In genomic region chr14:92729632-92730358, GRCh38 we compare ENCODE assay signal across 9 cellular contexts. TPM values are rescaled to one million over a fixed set of nuclear protein-coding genes. Genes with fewer than 3 reads are reported as not detected.
DNase-seq lines count a peak whose midpoint lies in the region; ATAC-seq, FAIRE-seq and TF ChIP-seq lines count a peak whose summit lies in the region.
"Had no signal": no experiment of that assay in that cellular context is flagged by ENCODE, and none has a peak within 500 bp of the region (broad histone marks: within the 10 kb centered on the region; RNA-seq: fewer than 3 reads in every experiment).

No MANE protein-coding gene starts in this region.

- H3K27ac Mint-ChIP-seq in HFFc6 = no peak overlapping the region

- TF ChIP-seq EP300 in upper lobe of left lung (IDR thresholded peaks at IDR 0.05) (no peak), esophagus muscularis mucosa (IDR thresholded peaks at IDR 0.05) (no peak)

- peaks cover 25% of the 10 kb centered on the region for H3K36me3 Mint-ChIP-seq in HFFc6 (ENCODE audit: low read depth)

- H3K9me3 Mint-ChIP-seq in HFFc6 = no peaks in the 10 kb centered on the region

- no peak for FAIRE-seq in kidney (lab: Jason Lieb, UNC)

- H3K9ac ChIP-seq in kidney (ENCODE audit: low read length in 2 of 2) = no peak overlapping the region

- DNase-seq in HFFc6 (peak; percentile 62), NOMO-1 (lab: John Stamatoyannopoulos, UW; ENCODE audit: unreplicated experiment in 2 of 2) (peak; percentile 76 to 90), iris pigment epithelial cell (ENCODE audit: low read depth) (peak; percentile 97), upper lobe of left lung (no peak), heart left ventricle (no peak), esophagus muscularis mucosa (ENCODE audit: extremely low spot score) (no peak), kidney (no peak)

- TF ChIP-seq CTCF in HFFc6 (IDR thresholded peaks at IDR 0.05) = no peak
- TF ChIP-seq CTCF in upper lobe of left lung (IDR thresholded peaks at IDR 0.05) = no peak
- TF ChIP-seq CTCF in heart left ventricle (IDR thresholded peaks at IDR 0.05) = no peak
- TF ChIP-seq CTCF in esophagus muscularis mucosa (IDR thresholded peaks at IDR 0.05) = no peak
- TF ChIP-seq CTCF in kidney (IDR thresholded peaks at IDR 0.05; ENCODE audit: borderline replicate concordance, extremely low read depth, insufficient read depth) = no peak

- intact Hi-C loops in heart left ventricle (cut with DNase I) (no loop called here), esophagus muscularis mucosa (cut with DNase I) (no loop called here), kidney (cut with DNase I) (no loop called here)

- H3K27me3 Mint-ChIP-seq in HFFc6 (ENCODE audit: insufficient read depth) = peaks cover 4% of the 10 kb centered on the region; the same call in 1 of the 2 replicates

- H3K4me3 ChIP-seq in upper lobe of left lung (no peak overlapping the region), heart left ventricle (no peak overlapping the region), esophagus muscularis mucosa (no peak overlapping the region), kidney (ENCODE audit: low read length in 2 of 2) (no peak overlapping the region)

- H3K4me1 ChIP-seq in upper lobe of left lung = peaks cover 19 to 37% (median 27%) of the 10 kb centered on the region in 4 donors
- peaks cover 4 to 54% (median 24%) of the 10 kb centered on the region in 12 donors for H3K4me1 ChIP-seq in heart left ventricle
- H3K4me1 ChIP-seq in esophagus muscularis mucosa = peaks cover 3 to 17% (median 7%) of the 10 kb centered on the region in 4 donors
- peaks cover 0 to 8% of the 10 kb centered on the region in 2 donors for H3K4me1 ChIP-seq in kidney (ENCODE audit: control insufficient read depth in 1 of 2, insufficient read depth in 1 of 2, low read depth in 1 of 2, low read length in 2 of 2)

- TF ChIP-seq POLR2A in GM18505 (IDR thresholded peaks at IDR 0.05; ENCODE audit: borderline replicate concordance, extremely low read depth, insufficient read depth, insufficient read length) (no peak), upper lobe of left lung (IDR thresholded peaks at IDR 0.05) (no peak), heart left ventricle (IDR thresholded peaks at IDR 0.05) (no peak), esophagus muscularis mucosa (IDR thresholded peaks at IDR 0.05; ENCODE audit: low read depth) (no peak)

- H3K4me3 Mint-ChIP-seq in HFFc6 = no peak overlapping the region

- WGBS in upper lobe of left lung, 2 donors = 62 to 68% methylated on average over 14 of the region's 14 CpGs
- 70 to 77% (median 75%) methylated on average over 14 of the region's 14 CpGs for WGBS in heart left ventricle, 4 donors
- WGBS in esophagus muscularis mucosa = 82% methylated on average over 14 of the region's 14 CpGs

- H3K27ac ChIP-seq in upper lobe of left lung = no peak overlapping the region
- peak overlapping the region in 1 of 12 donors; percentile 5 for H3K27ac ChIP-seq in heart left ventricle
- no peak overlapping the region for H3K27ac ChIP-seq in esophagus muscularis mucosa (replicated peaks in 1 of 4)
- H3K27ac ChIP-seq in kidney (ENCODE audit: low read depth in 2 of 2, low read length in 2 of 2) = peak overlapping the region in 1 of 2 donors; percentile 20

- H3K9me3 ChIP-seq in upper lobe of left lung (no peaks in the 10 kb centered on the region), heart left ventricle (no peaks in the 10 kb centered on the region), esophagus muscularis mucosa (no peaks in the 10 kb centered on the region), kidney (ENCODE audit: control insufficient read depth in 1 of 2, low read length in 2 of 2) (no peaks in the 10 kb centered on the region)

- peaks cover 20% of the 10 kb centered on the region for H3K4me1 Mint-ChIP-seq in HFFc6 (ENCODE audit: low read depth)

- peaks cover 0 to 28% (median 20%) of the 10 kb centered on the region in 4 donors for H3K36me3 ChIP-seq in upper lobe of left lung
- peaks cover 0 to 36% (median 24%) of the 10 kb centered on the region in 9 donors for H3K36me3 ChIP-seq in heart left ventricle
- peaks cover 12 to 47% (median 18%) of the 10 kb centered on the region in 4 donors for H3K36me3 ChIP-seq in esophagus muscularis mucosa
- peaks cover 13 to 14% of the 10 kb centered on the region in 2 donors for H3K36me3 ChIP-seq in kidney (ENCODE audit: control insufficient read depth in 1 of 2, insufficient read depth in 2 of 2, low read length in 2 of 2)

- H3K27me3 ChIP-seq in upper lobe of left lung (no peaks in the 10 kb centered on the region), heart left ventricle (no peaks in the 10 kb centered on the region), esophagus muscularis mucosa (no peaks in the 10 kb centered on the region)

- ATAC-seq in GM18505 (IDR thresholded peaks at IDR 0.05; ENCODE audit: unreplicated experiment) (peak; percentile 54), upper lobe of left lung (ENCODE audit: low FRiP score in 2 of 2) (no peak), heart left ventricle (no peak)
- ATAC-seq: Panc1 had no signal

RNA-seq across cellular contexts. Expression of gene LGMN, which starts 18.6 kb away (rescaled TPM):
- 10 to 100 TPM; 37.0 to 57.3 (median 43.3) TPM for total RNA-seq in HFFc6 (2021; fragmentation: NEBNext Ultra II Directional; extraction: Animal tissue kit (Norgen Biotek cat#: 25700))
- total RNA-seq in upper lobe of left lung (100 to 1,000 TPM in 3 of 6 donors, 10 to 100 TPM in 3; 53.4 to 222 (median 123) TPM), heart left ventricle (100 to 1,000 TPM in 8 of 9 donors, 10 to 100 TPM in 1; 92.7 to 327 (median 114) TPM), esophagus muscularis mucosa (100 to 1,000 TPM in 1 of 4 donors, 10 to 100 TPM in 3; 64.2 to 110 (median 71.5) TPM), kidney (66.3 TPM)
- polyA plus RNA-seq in heart left ventricle (100 to 1,000 TPM in 1 of 2 donors, 10 to 100 TPM in 1; 78.8 to 106 TPM), kidney (ENCODE audit: insufficient read depth, low read depth, low replicate concordance) (200 TPM)

Comparison
In these comparisons a context has a peak if more than half of its experiments do, and no peak if none do; other contexts are left out.
1. DNase-seq: peak in HFFc6 (single experiment), NOMO-1 (2 of 2) and iris pigment epithelial cell (single experiment); none in upper lobe of left lung (0 of 2), heart left ventricle (0 of 5), esophagus muscularis mucosa (single experiment) and kidney (single experiment).